2 cellular contexts compared by ENCODE assay signal in genomic region chr17:29996458-29996857, GRCh38.
TF ChIP-seq lines count a peak whose summit lies in the region.

No MANE protein-coding gene starts in this region.

TF ChIP-seq in HepG2, 621 proteins besides CTCF, POLR2A, EP300 and RAD21:
- TF ChIP-seq ZNF564 (CRISPR knock-in tag; IDR thresholded peaks at IDR 0.05) (no peak), ATF7 (IDR thresholded peaks at IDR 0.05) (peak; percentile 59), ATF7 (CRISPR knock-in tag; IDR thresholded peaks at IDR 0.05) (no peak)

TF ChIP-seq in HEK293, 187 proteins besides CTCF, POLR2A, EP300 and RAD21:
- TF ChIP-seq ZNF692 (tag by site-specific recombination; IDR thresholded peaks at IDR 0.05) (no peak), ATF2 (tag by site-specific recombination; IDR thresholded peaks at IDR 0.05; ENCODE audit: low read depth) (peak; percentile 54; the same call in 1 of the 2 replicates)
